Comparison of ENCODE assay signal across 12 cellular contexts in genomic region chr17:3385869-3386816, GRCh38. TPM values are rescaled to one million over a fixed set of nuclear protein-coding genes. Genes with fewer than 3 reads are reported as not detected.
DNase-seq lines count a peak whose midpoint lies in the region; ATAC-seq, FAIRE-seq and TF ChIP-seq lines count a peak whose summit lies in the region.
"Had no signal": no experiment of that assay in that cellular context is flagged by ENCODE, and none has a peak within 500 bp of the region (broad histone marks: within the 10 kb centered on the region; RNA-seq: fewer than 3 reads in every experiment).

Gene OR3A2, minus strand, starts transcription at chr17:3386308.

- intact Hi-C loops in esophagus squamous epithelium (cut with DNase I) = no loop called here

- DNase-seq in CD4-positive, CD25-positive, alpha-beta regulatory T cell = peak; percentile 12 to 33 (median 18)
- DNase-seq in WTC11 (ENCODE audit: low spot score) = peak; percentile 49
- no peak for DNase-seq in bronchial epithelial cell (ENCODE audit: low read depth)
- no peak for DNase-seq in progenitor cell of endocrine pancreas (ENCODE audit: low spot score, unreplicated experiment)
- no peak for DNase-seq in NOMO-1 (lab: John Stamatoyannopoulos, UW; ENCODE audit: unreplicated experiment in 2 of 2)
- no peak for DNase-seq in GM12891 (ENCODE audit: insufficient read length, low spot score)
- no peak for DNase-seq in esophagus squamous epithelium (lab: John Stamatoyannopoulos, UW)
- DNase-seq: left cardiac atrium, NCI-H187 had no signal

- H3K4me1 ChIP-seq in CD4-positive, CD25-positive, alpha-beta regulatory T cell (ENCODE audit: control insufficient read depth, insufficient read depth, low read length, poor library complexity, severe bottlenecking) = no peaks in the 10 kb centered on the region
- no peaks in the 10 kb centered on the region for H3K4me1 ChIP-seq in esophagus squamous epithelium

- POLR2A ChIA-PET in WTC11 (lab: Charles Lee) = interaction anchor here (0.6 kb wide), 1 partner anchor 203 kb away, joined by 3 read pairs; no protein-coding TSS in a partner anchor

- no peak within 1 kb of the TSS for H3K4me3 ChIP-seq in CD4-positive, CD25-positive, alpha-beta regulatory T cell (ENCODE audit: low read depth, low read length)
- H3K4me3 ChIP-seq in bronchial epithelial cell (ENCODE audit: low read depth, low read length) (peak within 1 kb of the TSS; percentile 8), esophagus squamous epithelium (peak within 1 kb of the TSS in 1 of 4 donors; percentile 3)

- TF ChIP-seq CTCF in WTC11 (IDR thresholded peaks at IDR 0.05) (no peak), bronchial epithelial cell (IDR thresholded peaks at IDR 0.05; ENCODE audit: insufficient read depth, low read length, severe bottlenecking) (no peak), progenitor cell of endocrine pancreas (IDR thresholded peaks at IDR 0.05; ENCODE audit: unreplicated experiment) (no peak), esophagus squamous epithelium (IDR thresholded peaks at IDR 0.05) (no peak)

- 39 to 41% methylated on average over 45 to 68 of the region's 92 CpGs for WGBS in esophagus squamous epithelium, 2 donors

- no peak for TF ChIP-seq POLR2A in GM12891 (IDR thresholded peaks at IDR 0.05; ENCODE audit: low read depth, low read length)
- TF ChIP-seq POLR2A in esophagus squamous epithelium (IDR thresholded peaks at IDR 0.05) = no peak

- H3K36me3 Mint-ChIP-seq in CD4-positive, CD25-positive, alpha-beta regulatory T cell = no peaks in the 10 kb centered on the region
- H3K36me3 Mint-ChIP-seq in WTC11 (no peaks in the 10 kb centered on the region), progenitor cell of endocrine pancreas (ENCODE audit: insufficient read depth) (peaks cover 1% of the 10 kb centered on the region)

- H3K36me3 ChIP-seq in CD4-positive, CD25-positive, alpha-beta regulatory T cell (ENCODE audit: control insufficient read depth, insufficient read depth, low read length) = no peaks in the 10 kb centered on the region
- no peaks in the 10 kb centered on the region for H3K36me3 ChIP-seq in bronchial epithelial cell (ENCODE audit: control insufficient read depth, insufficient read depth, low read length)
- no peaks in the 10 kb centered on the region for H3K36me3 ChIP-seq in esophagus squamous epithelium

- no peak within 1 kb of the TSS for H3K27ac ChIP-seq in CD4-positive, CD25-positive, alpha-beta regulatory T cell (ENCODE audit: insufficient read depth, low read length, poor library complexity, severe bottlenecking)
- H3K27ac ChIP-seq in esophagus squamous epithelium = no peak within 1 kb of the TSS

- H3K4me3 Mint-ChIP-seq in CD4-positive, CD25-positive, alpha-beta regulatory T cell = peak within 1 kb of the TSS in 3 of 4 donors; percentile 67 to 81 (median 74)
- H3K4me3 Mint-ChIP-seq in WTC11 = peak within 1 kb of the TSS; percentile 62
- H3K4me3 Mint-ChIP-seq in progenitor cell of endocrine pancreas (ENCODE audit: low read depth) = no peak within 1 kb of the TSS

- no peaks in the 10 kb centered on the region for H3K4me1 Mint-ChIP-seq in CD4-positive, CD25-positive, alpha-beta regulatory T cell
- H3K4me1 Mint-ChIP-seq in WTC11 (peaks cover 5% of the 10 kb centered on the region; the same call in 1 of the 2 replicates), progenitor cell of endocrine pancreas (ENCODE audit: low read depth) (no peaks in the 10 kb centered on the region)

- peaks cover 25% of the 10 kb centered on the region for H3K27me3 Mint-ChIP-seq in CD4-positive, CD25-positive, alpha-beta regulatory T cell
- H3K27me3 Mint-ChIP-seq in WTC11 (ENCODE audit: low read depth) (peaks cover 43% of the 10 kb centered on the region), progenitor cell of endocrine pancreas (no peaks in the 10 kb centered on the region)

- H3K27me3 ChIP-seq in CD4-positive, CD25-positive, alpha-beta regulatory T cell (ENCODE audit: control insufficient read depth, insufficient read depth, low read length) = peaks cover 3% of the 10 kb centered on the region
- H3K27me3 ChIP-seq in bronchial epithelial cell (ENCODE audit: control insufficient read depth, insufficient read depth, low read length) = no peaks in the 10 kb centered on the region
- peaks cover 0 to 65% (median 0%) of the 10 kb centered on the region in 4 donors for H3K27me3 ChIP-seq in esophagus squamous epithelium

- CTCF ChIA-PET in WTC11 (lab: Charles Lee) = no interaction called here

- peaks cover 0 to 5% (median 0%) of the 10 kb centered on the region in 7 donors for H3K9me3 Mint-ChIP-seq in CD4-positive, CD25-positive, alpha-beta regulatory T cell
- H3K9me3 Mint-ChIP-seq in WTC11 (no peaks in the 10 kb centered on the region), progenitor cell of endocrine pancreas (ENCODE audit: low read depth) (peaks cover 46% of the 10 kb centered on the region)

- no peaks in the 10 kb centered on the region for H3K9me3 ChIP-seq in CD4-positive, CD25-positive, alpha-beta regulatory T cell (ENCODE audit: control insufficient read depth in 2 of 2, low read length in 2 of 2)
- H3K9me3 ChIP-seq in esophagus squamous epithelium = peaks cover 0 to 4% (median 0%) of the 10 kb centered on the region in 3 donors

- peak within 1 kb of the TSS; percentile 8 to 33 (median 14) for H3K27ac Mint-ChIP-seq in CD4-positive, CD25-positive, alpha-beta regulatory T cell
- H3K27ac Mint-ChIP-seq in WTC11 (no peak within 1 kb of the TSS), progenitor cell of endocrine pancreas (peak within 1 kb of the TSS; percentile 49)

- no peak for FAIRE-seq in bronchial epithelial cell (lab: Jason Lieb, UNC)
- FAIRE-seq in GM12891 (lab: Jason Lieb, UNC) = no peak
- FAIRE-seq: astrocyte had no signal

- peak; percentile 70 to 90 for ATAC-seq in CD4-positive, CD25-positive, alpha-beta regulatory T cell (ENCODE audit: low read depth in 2 of 2)
- ATAC-seq in WTC11 = peak; percentile 81
- ATAC-seq in HG02870 (IDR thresholded peaks at IDR 0.05; ENCODE audit: unreplicated experiment) = no peak
- ATAC-seq: esophagus mucosa, left cardiac atrium had no signal

TF ChIP-seq in WTC11, 78 proteins besides CTCF, POLR2A, EP300 and RAD21 (continues in another document):
- TF ChIP-seq ZNF512 (CRISPR knock-in tag; IDR thresholded peaks at IDR 0.05; ENCODE audit: borderline replicate concordance) = no peak
- no peak for TF ChIP-seq FOXK1 (CRISPR knock-in tag; IDR thresholded peaks at IDR 0.05)
- no peak for TF ChIP-seq ATF3 (CRISPR knock-in tag; conservative IDR thresholded peaks at IDR 0.05)
- TF ChIP-seq JUN (CRISPR knock-in tag; IDR thresholded peaks at IDR 0.05) = 0 out of 2 replicates have a peak, but pooled peaks have one; percentile 61
- TF ChIP-seq GABPB1 (CRISPR knock-in tag; IDR thresholded peaks at IDR 0.05) = no peak

TF ChIP-seq in GM12891, 5 proteins besides CTCF, POLR2A, EP300 and RAD21:
- TF ChIP-seq POLR2AphosphoS5 (IDR thresholded peaks at IDR 0.05; ENCODE audit: low read depth, low read length) = no peak

RNA-seq across cellular contexts. Expression of gene OR3A2, which starts in this region (rescaled TPM):
- total RNA-seq in CD4-positive, CD25-positive, alpha-beta regulatory T cell = 0.59 TPM
- 1 to 10 TPM in 1 of 4 donors, under 1 TPM in 2, not detected in 1; 0.10 to 1.0 (median 0.39) TPM for polyA plus RNA-seq in CD4-positive, CD25-positive, alpha-beta regulatory T cell
- total RNA-seq in WTC11 (2021) (not detected in 3 replicates), bronchial epithelial cell (not detected in 2 replicates), progenitor cell of endocrine pancreas (not detected in 2 replicates), esophagus squamous epithelium (not detected)
- polyA plus RNA-seq in GM12891 (2012; ENCODE audit: low read depth, missing spikeins) = not detected
- total RNA-seq: astrocyte, esophagus mucosa had no signal

Comparison
In these comparisons a context has a peak if more than half of its experiments do, and no peak if none do; other contexts are left out.
1. Peak in DNase-seq and ATAC-seq in WTC11; RNA of the gene not detected or under 1 TPM.
2. DNase-seq: peak in CD4-positive, CD25-positive, alpha-beta regulatory T cell (3 of 3); none in bronchial epithelial cell (single experiment), progenitor cell of endocrine pancreas (single experiment), NOMO-1 (0 of 2), GM12891 (single experiment) and esophagus squamous epithelium (single experiment).